In genomic region chr6:18323935-18324707, GRCh38 we compare ENCODE assay signal across 9 cellular contexts. TPM values are rescaled to one million over a fixed set of nuclear protein-coding genes. Genes with fewer than 3 reads are reported as not detected.
A peak's percentile ranks its signal among the peaks of the same experiment; 100 is the strongest.
DNase-seq lines count a peak whose midpoint lies in the region; ATAC-seq and TF ChIP-seq lines count a peak whose summit lies in the region.
"Had no signal": no experiment of that assay in that cellular context is flagged by ENCODE, and none has a peak within 500 bp of the region (broad histone marks: within the 10 kb centered on the region; RNA-seq: fewer than 3 reads in every experiment).

No MANE protein-coding gene starts in this region.

- H3K9ac ChIP-seq in DND-41 (ENCODE audit: low read depth, low read length) (no peak overlapping the region), SK-N-SH (no peak overlapping the region)

- H3K4me2 ChIP-seq in DND-41 (ENCODE audit: insufficient read depth, low read length) (no peak overlapping the region), SK-N-SH (no peak overlapping the region)

- no peaks in the 10 kb centered on the region for H3K79me2 ChIP-seq in DND-41 (ENCODE audit: insufficient read depth, low read length)
- no peaks in the 10 kb centered on the region for H3K79me2 ChIP-seq in SK-N-SH (ENCODE audit: insufficient read depth)

- no peaks in the 10 kb centered on the region for H4K20me1 ChIP-seq in DND-41 (ENCODE audit: insufficient read depth, low read length)
- H4K20me1 ChIP-seq in SK-N-SH (ENCODE audit: insufficient read depth), result no peaks in the 10 kb centered on the region

- H3K9me3 ChIP-seq in DND-41 (ENCODE audit: insufficient read depth, low read length, severe bottlenecking) (no peaks in the 10 kb centered on the region), SK-N-SH (no peaks in the 10 kb centered on the region), esophagus squamous epithelium (no peaks in the 10 kb centered on the region)

- H3K4me1 ChIP-seq in DND-41 (ENCODE audit: insufficient read depth, low read length) (no peaks in the 10 kb centered on the region), SK-N-SH (ENCODE audit: control insufficient read depth in 1 of 2, insufficient read depth in 2 of 2, low read depth in 1 of 2, low read length in 1 of 2) (no peaks in the 10 kb centered on the region), esophagus squamous epithelium (peaks cover 0 to 25% (median 4%) of the 10 kb centered on the region in 3 donors)

- peaks cover 19% of the 10 kb centered on the region for H3K4me1 Mint-ChIP-seq in nephron

- H3K4me3 ChIP-seq in DND-41 (ENCODE audit: low read depth in 1 of 2, low read length in 2 of 2) (no peak overlapping the region), SK-N-SH (ENCODE audit: low read depth in 2 of 2, low read length in 1 of 2) (no peak overlapping the region; a peak in 1 of 4 replicates), esophagus squamous epithelium (no peak overlapping the region), lower leg skin (ENCODE audit: low read depth, poor library complexity, severe bottlenecking) (no peak overlapping the region)
- H3K4me3 ChIP-seq: skin epidermis had no signal

- H3K27ac Mint-ChIP-seq in nephron, result no peak overlapping the region

- TF ChIP-seq CTCF in DND-41 (IDR thresholded peaks at IDR 0.05; ENCODE audit: borderline replicate concordance, extremely low read depth, low read length, poor library complexity, severe bottlenecking) (peak; percentile 86), SK-N-SH (IDR thresholded peaks at IDR 0.05) (peak; percentile 81), esophagus squamous epithelium (IDR thresholded peaks at IDR 0.05) (peak; percentile 47 to 79 (median 68)), nephron (IDR thresholded peaks at IDR 0.05; ENCODE audit: unreplicated experiment in 3 of 3) (peak; percentile 62 to 78 (median 76)), lower leg skin (IDR thresholded peaks at IDR 0.05) (no peak)

- no peaks in the 10 kb centered on the region for H3K27me3 Mint-ChIP-seq in nephron (ENCODE audit: low read depth)

- H3K27me3 ChIP-seq in DND-41 (ENCODE audit: insufficient read depth, low read length, poor library complexity), result peaks cover 4% of the 10 kb centered on the region
- no peaks in the 10 kb centered on the region for H3K27me3 ChIP-seq in SK-N-SH (ENCODE audit: insufficient read depth)
- H3K27me3 ChIP-seq in esophagus squamous epithelium, result no peaks in the 10 kb centered on the region

- no peak for TF ChIP-seq POLR2A in esophagus squamous epithelium (IDR thresholded peaks at IDR 0.05)
- no peak for TF ChIP-seq POLR2A in lower leg skin (IDR thresholded peaks at IDR 0.05)

- TF ChIP-seq EP300 in SK-N-SH (IDR thresholded peaks at IDR 0.05; ENCODE audit: borderline replicate concordance in 1 of 2, low read depth in 1 of 2, low read length in 1 of 2), result no peak

- H3K9me3 Mint-ChIP-seq in nephron, result no peaks in the 10 kb centered on the region

- WGBS in SK-N-SH (ENCODE audit: low lambda C conversion rate), result 25% methylated on average over 8 of the region's 8 CpGs
- 27 to 28% methylated on average over 8 of the region's 8 CpGs for WGBS in esophagus squamous epithelium, 2 donors
- WGBS in lower leg skin, 2 donors, result 29 to 34% methylated on average over 8 of the region's 8 CpGs

- intact Hi-C loops in esophagus squamous epithelium (cut with DNase I) (no loop called here), lower leg skin (cut with DNase I; ENCODE audit: low total_unique reads) (loop anchor here (5.0 kb wide), 1 partner anchor 1748 kb away; no protein-coding TSS in a partner anchor)

- DNase-seq in DND-41 (peak; percentile 8), NCI-H1092 (lab: John Stamatoyannopoulos, UW) (peak; percentile 3), SK-N-SH (peak; percentile 64), esophagus squamous epithelium (lab: John Stamatoyannopoulos, UW) (no peak), lower leg skin (ENCODE audit: low spot score in 2 of 2) (no peak)
- no peak for DNase-seq in NK-92 treated with Interleukin-12 subunit alpha and Interleukin-12 subunit beta, amount 100 ng/mL, for 24 hours (lab: John Stamatoyannopoulos, UW)

- peak; percentile 77 for TF ChIP-seq RAD21 in SK-N-SH (IDR thresholded peaks at IDR 0.05; ENCODE audit: low read length)

- no peak overlapping the region for H3K4me3 Mint-ChIP-seq in nephron

- H2AFZ ChIP-seq in DND-41 (ENCODE audit: low read depth, low read length) (no peak overlapping the region), SK-N-SH (ENCODE audit: low read depth) (no peak overlapping the region)

- CTCF ChIA-PET in SK-N-SH (lab: Yijun Ruan, JAX), result interaction anchor here (0.5 to 2.8 kb wide), 17 partner anchors 9 to 1735 kb away, joined by 3 to 32 read pairs (median 3); no protein-coding TSS in a partner anchor

- H3K36me3 Mint-ChIP-seq in nephron (ENCODE audit: low read depth), result no peaks in the 10 kb centered on the region

- POLR2A ChIA-PET in SK-N-SH (lab: Yijun Ruan, JAX), result no interaction called here

- H3F3A ChIP-seq in SK-N-SH (replicated peaks; ENCODE audit: insufficient read depth), result no peaks in the 10 kb centered on the region

- H3K36me3 ChIP-seq in DND-41 (ENCODE audit: insufficient read depth, low read length) (no peaks in the 10 kb centered on the region), SK-N-SH (replicated peaks in 1 of 2; ENCODE audit: control insufficient read depth in 1 of 2, insufficient read depth in 2 of 2, low read length in 1 of 2) (no peaks in the 10 kb centered on the region), esophagus squamous epithelium (no peaks in the 10 kb centered on the region)

- H3K9me2 ChIP-seq in SK-N-SH, result no peaks in the 10 kb centered on the region

- ATAC-seq in DND-41 (ENCODE audit: insufficient read depth, low read depth), result peak; percentile 79; the same call in 2 of the 3 replicates
- peak; percentile 61 for ATAC-seq in GM21717 (IDR thresholded peaks at IDR 0.05; ENCODE audit: unreplicated experiment)

- H3K27ac ChIP-seq in DND-41 (ENCODE audit: low read length) (no peak overlapping the region), SK-N-SH (ENCODE audit: low read depth in 2 of 2, low read length in 1 of 2) (no peak overlapping the region), esophagus squamous epithelium (no peak overlapping the region)
- H3K27ac ChIP-seq: skin epidermis had no signal

TF ChIP-seq in SK-N-SH, 30 proteins besides CTCF, POLR2A, EP300 and RAD21:
- peak; percentile 78 for TF ChIP-seq SMC3 (IDR thresholded peaks at IDR 0.05; ENCODE audit: low read depth, low read length)
- no peak for TF ChIP-seq TCF12 (IDR thresholded peaks at IDR 0.05)

RNA-seq across cellular contexts. Expression of gene DEK, which starts 59.8 kb away (rescaled TPM):
- 34.2 and 35.7 TPM in 2 replicates for polyA plus RNA-seq in SK-N-SH (2012; rRNA removed)
- 49.1 and 63.6 TPM in 2 replicates for polyA plus RNA-seq in SK-N-SH (2012; cell fraction: cytosol; rRNA removed)
- polyA plus RNA-seq in SK-N-SH (2012; cell fraction: nucleus; rRNA removed), result 14.3 and 22.4 TPM in 2 replicates
- total RNA-seq in esophagus squamous epithelium, result 100 to 1,000 TPM in 1 of 4 donors, 10 to 100 TPM in 3; 69.5 to 106 (median 93.0) TPM
- 100 to 1,000 TPM in 1 of 4 donors, 10 to 100 TPM in 3; 69.0 to 101 (median 87.9) TPM for total RNA-seq in lower leg skin

Comparison
In these comparisons a context has a peak if more than half of its experiments do, and no peak if none do; other contexts are left out.
1. DNase-seq: peak in DND-41 (single experiment), NCI-H1092 (single experiment) and SK-N-SH (single experiment); none in esophagus squamous epithelium (single experiment), lower leg skin (0 of 2) and NK-92 treated with Interleukin-12 subunit alpha and Interleukin-12 subunit beta, amount 100 ng/mL, for 24 hours (single experiment).
2. CTCF ChIP-seq: peak in DND-41 (single experiment), SK-N-SH (single experiment), esophagus squamous epithelium (6 of 6) and nephron (3 of 3); none in lower leg skin (0 of 3).